In genomic region chr10:11162828-11163599, GRCh38 we compare ENCODE assay signal across 8 cellular contexts.
DNase-seq lines count a peak whose midpoint lies in the region; ATAC-seq lines count a peak whose summit lies in the region.

No MANE protein-coding gene starts in this region.

- H3K9me3 Mint-ChIP-seq in stimulated activated naive B cell treated with anti-CD40 and anti-IgM and Interleukin-4, amounts not matched to agents 10 μg/mL and 1 μg/mL and 100 μg/mL, for 72 hours = no peaks in the 10 kb centered on the region

- no peak overlapping the region for H3K4me3 Mint-ChIP-seq in stimulated activated naive B cell treated with anti-CD40 and anti-IgM and Interleukin-4, amounts not matched to agents 10 μg/mL and 1 μg/mL and 100 μg/mL, for 72 hours

- intact Hi-C loops in left colon (cut with DNase I, micrococcal nuclease) = no loop called here

- peak overlapping the region; percentile 91 for H3K27ac Mint-ChIP-seq in stimulated activated naive B cell treated with anti-CD40 and anti-IgM and Interleukin-4, amounts not matched to agents 10 μg/mL and 1 μg/mL and 100 μg/mL, for 72 hours

- ATAC-seq in GM21723 (IDR thresholded peaks at IDR 0.05; ENCODE audit: unreplicated experiment) (peak; percentile 75), left colon (peak; percentile 56)
- peak; percentile 64 to 71 for ATAC-seq in stimulated activated naive B cell treated with anti-CD40 and anti-IgM and Interleukin-4, amounts not matched to agents 10 μg/mL and 1 μg/mL and 100 μg/mL, for 72 hours (replicated peaks)

- no peaks in the 10 kb centered on the region for H3K27me3 Mint-ChIP-seq in stimulated activated naive B cell treated with anti-CD40 and anti-IgM and Interleukin-4, amounts not matched to agents 10 μg/mL and 1 μg/mL and 100 μg/mL, for 72 hours

- DNase-seq in GF-D8 (lab: John Stamatoyannopoulos, UW) (peak; percentile 98), NAMALWA (ENCODE audit: low spot score) (peak; percentile 92), left colon (peak; percentile 53 to 69), NCI-H510A (lab: John Stamatoyannopoulos, UW) (no peak), NCI-H226 (no peak)
- DNase-seq in activated T-helper 1 cell treated with anti-CD3 and anti-CD28 coated beads, Interleukin-2, amount 50 U/mL, for 16 hours (ENCODE audit: low read depth in 1 of 2, low spot score in 1 of 2) = peak; percentile 55 to 60
- peak; percentile 71 for DNase-seq in stimulated activated naive B cell treated with anti-CD40 and anti-IgM and Interleukin-4, amounts not matched to agents 10 μg/mL and 1 μg/mL and 100 μg/mL, for 72 hours

- H3K4me1 Mint-ChIP-seq in stimulated activated naive B cell treated with anti-CD40 and anti-IgM and Interleukin-4, amounts not matched to agents 10 μg/mL and 1 μg/mL and 100 μg/mL, for 72 hours = peaks cover 41 to 56% of the 10 kb centered on the region in 2 donors

- peaks cover 14 to 22% of the 10 kb centered on the region in 2 donors for H3K36me3 Mint-ChIP-seq in stimulated activated naive B cell treated with anti-CD40 and anti-IgM and Interleukin-4, amounts not matched to agents 10 μg/mL and 1 μg/mL and 100 μg/mL, for 72 hours

Comparison
In these comparisons a context has a peak if more than half of its experiments do, and no peak if none do; other contexts are left out.
1. DNase-seq: peak in GF-D8 (single experiment), NAMALWA (single experiment), activated T-helper 1 cell treated with anti-CD3 and anti-CD28 coated beads, Interleukin-2, amount 50 U/mL, for 16 hours (2 of 2), left colon (2 of 2) and stimulated activated naive B cell treated with anti-CD40 and anti-IgM and Interleukin-4, amounts not matched to agents 10 μg/mL and 1 μg/mL and 100 μg/mL, for 72 hours (single experiment); none in NCI-H510A (single experiment) and NCI-H226 (single experiment).
2. Peak in every context shown above with its lines, with median percentiles within 50 percentile points of each other: ATAC-seq.